9 cellular contexts compared by ENCODE assay signal in genomic region chr1:26277261-26277661, GRCh38. TPM values are rescaled to one million over a fixed set of nuclear protein-coding genes. Genes with fewer than 3 reads are reported as not detected.
DNase-seq lines count a peak whose midpoint lies in the region; ATAC-seq and TF ChIP-seq lines count a peak whose summit lies in the region.
"Had no signal": no experiment of that assay in that cellular context is flagged by ENCODE, and none has a peak within 500 bp of the region (broad histone marks: within the 10 kb centered on the region; RNA-seq: fewer than 3 reads in every experiment).

No MANE protein-coding gene starts in this region.

- in situ Hi-C loops in GM23248 (cut with MboI) = no loop called here

- H3F3A ChIP-seq in GM23248 (ENCODE audit: insufficient read depth) = peaks cover 64% of the 10 kb centered on the region

- H3K4me3 ChIP-seq in GM23248 (no peak overlapping the region), spleen (no peak overlapping the region)

- WGBS in GM23248 (ENCODE audit: low coverage in 1 of 2, low lambda C conversion rate in 2 of 2, missing lambda C conversion rate in 2 of 2), 2 experiments = 55 to 58% methylated on average over 3 of the region's 3 CpGs
- WGBS in spleen, 5 donors = 85 to 95% (median 88%) methylated on average over 2 to 3 of the region's 3 CpGs

- H3K4me3 Mint-ChIP-seq in activated CD4-positive, alpha-beta memory T cell treated with anti-CD3 and anti-CD28 coated beads, Interleukin-2, amount 10 ng/mL, durations not matched to agents 7 days and 5 days = no peak overlapping the region
- H3K4me3 Mint-ChIP-seq: mesothelial cell of epicardium had no signal

- H3K4me2 ChIP-seq in GM23248 (ENCODE audit: unreplicated experiment) = peak overlapping the region; percentile 36

- no peaks in the 10 kb centered on the region for H3K27me3 ChIP-seq in GM23248 (replicated peaks; ENCODE audit: insufficient read depth)
- H3K27me3 ChIP-seq in spleen (replicated peaks in 1 of 7) = no peaks in the 10 kb centered on the region

- peak overlapping the region; percentile 87; the same call in 1 of the 2 replicates for H3K9ac ChIP-seq in GM23248

- H3K9me3 ChIP-seq in GM23248 (ENCODE audit: low read depth) (no peaks in the 10 kb centered on the region), spleen (no peaks in the 10 kb centered on the region)

- POLR2A ChIA-PET in activated CD4-positive, alpha-beta memory T cell treated with anti-CD3 and anti-CD28 coated beads, Interleukin-2, amount 10 ng/mL, durations not matched to agents 7 days and 5 days (lab: Charles Lee) = interaction anchor here (0.7 to 19.9 kb wide), 9 partner anchors 10 to 194 kb away, joined by 3 to 1302 read pairs (median 10); partner anchors contain the start of genes CD52, DHDDS, UBXN11 and ZNF593

- no peaks in the 10 kb centered on the region for H3K9me3 Mint-ChIP-seq in activated CD4-positive, alpha-beta memory T cell treated with anti-CD3 and anti-CD28 coated beads, Interleukin-2, amount 10 ng/mL, durations not matched to agents 7 days and 5 days
- H3K9me3 Mint-ChIP-seq: mesothelial cell of epicardium had no signal

- intact Hi-C loops in spleen (cut with DNase I; ENCODE audit: low total_unique reads) = no loop called here

- H3K4me1 ChIP-seq in GM23248 (ENCODE audit: insufficient read depth) = peaks cover 58% of the 10 kb centered on the region
- H3K4me1 ChIP-seq in spleen = peaks cover 48 to 78% (median 74%) of the 10 kb centered on the region in 6 donors

- H3K79me2 ChIP-seq in GM23248 (ENCODE audit: insufficient read depth) = peaks cover 23% of the 10 kb centered on the region

- CTCF ChIA-PET in activated CD4-positive, alpha-beta memory T cell treated with anti-CD3 and anti-CD28 coated beads, Interleukin-2, amount 10 ng/mL, durations not matched to agents 7 days and 5 days (lab: Charles Lee) = interaction anchor here (0.8 to 17.9 kb wide), 11 partner anchors 10 to 139 kb away, joined by 3 to 883 read pairs (median 13); partner anchors contain the start of genes CD52, CEP85, UBXN11 and ZNF593

- DNase-seq in GM23248 (no peak), islet precursor cell (peak; percentile 50), spleen (no peak), NCI-H2196 treated with DMSO at 0.1 percent for 48 hours (lab: John Stamatoyannopoulos, UW; ENCODE audit: unreplicated experiment) (no peak)
- no peak for DNase-seq in activated CD4-positive, alpha-beta memory T cell treated with anti-CD3 and anti-CD28 coated beads, Interleukin-2, amount 10 ng/mL, durations not matched to agents 7 days and 5 days

- H3K27ac ChIP-seq in GM23248 = peak overlapping the region; percentile 95
- H3K27ac ChIP-seq in spleen = peak overlapping the region in 6 of 8 donors; percentile 80 to 99 (median 96)

- TF ChIP-seq CTCF in spleen (IDR thresholded peaks at IDR 0.05 in 8 of 11, conservative IDR thresholded peaks at IDR 0.05 in 3 of 11) = no peak

- H3K36me3 ChIP-seq in GM23248 (ENCODE audit: low read depth) = 0 out of 2 replicates have a peak, but pooled peaks cover 8% of the 10 kb centered on the region
- H3K36me3 ChIP-seq in spleen = peaks cover 0 to 46% (median 8%) of the 10 kb centered on the region in 6 donors

- H3K27ac Mint-ChIP-seq in activated CD4-positive, alpha-beta memory T cell treated with anti-CD3 and anti-CD28 coated beads, Interleukin-2, amount 10 ng/mL, durations not matched to agents 7 days and 5 days = peak overlapping the region; percentile 96
- H3K27ac Mint-ChIP-seq: mesothelial cell of epicardium had no signal

- H3K36me3 Mint-ChIP-seq in activated CD4-positive, alpha-beta memory T cell treated with anti-CD3 and anti-CD28 coated beads, Interleukin-2, amount 10 ng/mL, durations not matched to agents 7 days and 5 days (ENCODE audit: low read depth) = peaks cover 78% of the 10 kb centered on the region

- no peaks in the 10 kb centered on the region for H3K27me3 Mint-ChIP-seq in activated CD4-positive, alpha-beta memory T cell treated with anti-CD3 and anti-CD28 coated beads, Interleukin-2, amount 10 ng/mL, durations not matched to agents 7 days and 5 days

- H4K20me1 ChIP-seq in GM23248 (ENCODE audit: insufficient read depth) = peaks cover 3% of the 10 kb centered on the region; the same call in 1 of the 2 replicates

- TF ChIP-seq POLR2A in spleen (IDR thresholded peaks at IDR 0.05) = no peak

- H3K9me2 ChIP-seq in GM23248 (ENCODE audit: insufficient read depth) = no peaks in the 10 kb centered on the region

- ATAC-seq in HG02763 (IDR thresholded peaks at IDR 0.05; ENCODE audit: unreplicated experiment) (no peak), GM21528 (IDR thresholded peaks at IDR 0.05; ENCODE audit: low FRiP score, unreplicated experiment) (no peak), GM18868 (IDR thresholded peaks at IDR 0.05; ENCODE audit: unreplicated experiment) (no peak)

- peaks cover 70% of the 10 kb centered on the region for H3K4me1 Mint-ChIP-seq in activated CD4-positive, alpha-beta memory T cell treated with anti-CD3 and anti-CD28 coated beads, Interleukin-2, amount 10 ng/mL, durations not matched to agents 7 days and 5 days

- H2AFZ ChIP-seq in GM23248 = no peak overlapping the region

RNA-seq across cellular contexts. Expression of gene SH3BGRL3, which starts 2.6 kb away (rescaled TPM):
- total RNA-seq in GM23248 (2014; rRNA removed; shearing (Covaris generic)) = 212 and 240 TPM in 2 replicates
- polyA plus RNA-seq in GM23248 (2016; fragmentation: Nextera tagmentation; extraction: Ambion mirVana) (2,795 and 2,825 TPM in 2 replicates), spleen (100 to 1,000 TPM; 249 to 319 (median 286) TPM)
- total RNA-seq in activated CD4-positive, alpha-beta memory T cell treated with anti-CD3 and anti-CD28 coated beads, Interleukin-2, amount 10 ng/mL, durations not matched to agents 7 days and 5 days = 100 to 1,000 TPM; 662 to 665 TPM
- total RNA-seq in spleen = 100 to 1,000 TPM; 139 to 261 (median 233) TPM

RNA-seq across cellular contexts. Expression of gene UBXN11, which starts 29.2 kb away (rescaled TPM):
- total RNA-seq in GM23248 (2014; rRNA removed; shearing (Covaris generic)) = 4.8 and 5.8 TPM in 2 replicates
- polyA plus RNA-seq in GM23248 (2016; fragmentation: Nextera tagmentation; extraction: Ambion mirVana) (11.1 and 12.7 TPM in 2 replicates), spleen (10 to 100 TPM; 26.6 to 67.8 (median 66.1) TPM)
- 10 to 100 TPM; 46.9 to 49.9 TPM for total RNA-seq in activated CD4-positive, alpha-beta memory T cell treated with anti-CD3 and anti-CD28 coated beads, Interleukin-2, amount 10 ng/mL, durations not matched to agents 7 days and 5 days
- total RNA-seq in spleen = 10 to 100 TPM; 25.1 to 67.1 (median 48.0) TPM

RNA-seq across cellular contexts. Expression of gene CD52, which starts 40.5 kb away (rescaled TPM):
- total RNA-seq in GM23248 (2014; rRNA removed; shearing (Covaris generic)) = not detected in 2 replicates
- polyA plus RNA-seq in GM23248 (2016; fragmentation: Nextera tagmentation; extraction: Ambion mirVana) = not detected in 2 replicates
- total RNA-seq in activated CD4-positive, alpha-beta memory T cell treated with anti-CD3 and anti-CD28 coated beads, Interleukin-2, amount 10 ng/mL, durations not matched to agents 7 days and 5 days = 1,000 to 10,000 TPM; 1,572 to 1,591 TPM
- 100 to 1,000 TPM; 206 to 422 (median 301) TPM for total RNA-seq in spleen
- polyA plus RNA-seq in spleen = 1,000 to 10,000 TPM; 2,248 to 3,726 (median 2,540) TPM

RNA-seq across cellular contexts. Expression of gene CEP85, which starts 43.3 kb away (rescaled TPM):
- total RNA-seq in GM23248 (2014; rRNA removed; shearing (Covaris generic)) = 6.2 TPM in 2 replicates
- polyA plus RNA-seq in GM23248 (2016; fragmentation: Nextera tagmentation; extraction: Ambion mirVana) (4.6 and 5.0 TPM in 2 replicates), spleen (1 to 10 TPM; 3.9 to 5.2 (median 4.2) TPM)
- 10 to 100 TPM; 35.5 to 37.7 TPM for total RNA-seq in activated CD4-positive, alpha-beta memory T cell treated with anti-CD3 and anti-CD28 coated beads, Interleukin-2, amount 10 ng/mL, durations not matched to agents 7 days and 5 days
- total RNA-seq in spleen = 10 to 100 TPM in 5 of 7 donors, 1 to 10 TPM in 2; 7.8 to 14.9 (median 10.8) TPM

Comparison
In these comparisons a context has a peak if more than half of its experiments do, and no peak if none do; other contexts are left out.
1. RNA of gene CD52, which starts 40.5 kb away (total RNA-seq): 1,572 to 1,591 TPM in activated CD4-positive, alpha-beta memory T cell treated with anti-CD3 and anti-CD28 coated beads, Interleukin-2, amount 10 ng/mL, durations not matched to agents 7 days and 5 days and 206 to 422 TPM in spleen; not detected in GM23248; every median in the first group is over 100 times any median in the second.